In the genomic region with DNA sequence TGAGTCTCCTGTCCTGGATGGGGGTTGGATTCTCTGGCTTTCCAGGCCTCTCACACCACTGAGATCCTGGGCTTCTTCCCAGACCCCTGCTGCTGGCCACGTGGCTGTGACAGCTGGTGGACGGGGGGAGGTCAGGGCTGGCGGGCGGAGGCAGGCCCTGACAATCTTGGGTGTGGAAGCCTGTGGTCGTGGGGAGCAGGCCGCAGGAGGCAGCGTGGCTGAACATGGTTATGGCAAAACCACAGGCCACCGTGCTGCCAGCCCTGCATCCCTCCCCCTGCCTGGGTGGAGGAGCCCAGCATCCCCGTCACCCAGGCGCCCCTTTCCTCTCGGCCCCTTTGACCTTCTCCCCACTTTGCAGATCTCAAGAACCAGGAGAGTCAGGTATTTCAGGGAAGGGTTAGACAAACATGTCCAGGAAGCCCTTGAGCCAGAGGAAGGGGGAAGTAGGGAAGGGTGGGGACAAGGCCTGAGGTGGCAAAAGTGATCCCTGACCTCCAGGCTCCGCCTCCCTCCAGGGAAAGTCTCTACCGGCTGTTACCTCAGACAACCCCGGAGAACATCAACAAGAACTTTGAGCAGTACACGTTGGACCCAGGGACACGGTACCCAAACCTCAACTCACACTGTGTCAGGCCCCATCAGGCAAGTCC, we compare ENCODE assay signal across 1 cellular context.
A peak's percentile ranks its signal among the peaks of the same experiment; 100 is the strongest.
TF ChIP-seq lines count a peak whose summit lies in the region.

No MANE protein-coding gene starts in this region.

TF ChIP-seq in liver, 16 proteins besides CTCF, POLR2A, EP300 and RAD21 (continued from another document):
- TF ChIP-seq, protein P1, sequence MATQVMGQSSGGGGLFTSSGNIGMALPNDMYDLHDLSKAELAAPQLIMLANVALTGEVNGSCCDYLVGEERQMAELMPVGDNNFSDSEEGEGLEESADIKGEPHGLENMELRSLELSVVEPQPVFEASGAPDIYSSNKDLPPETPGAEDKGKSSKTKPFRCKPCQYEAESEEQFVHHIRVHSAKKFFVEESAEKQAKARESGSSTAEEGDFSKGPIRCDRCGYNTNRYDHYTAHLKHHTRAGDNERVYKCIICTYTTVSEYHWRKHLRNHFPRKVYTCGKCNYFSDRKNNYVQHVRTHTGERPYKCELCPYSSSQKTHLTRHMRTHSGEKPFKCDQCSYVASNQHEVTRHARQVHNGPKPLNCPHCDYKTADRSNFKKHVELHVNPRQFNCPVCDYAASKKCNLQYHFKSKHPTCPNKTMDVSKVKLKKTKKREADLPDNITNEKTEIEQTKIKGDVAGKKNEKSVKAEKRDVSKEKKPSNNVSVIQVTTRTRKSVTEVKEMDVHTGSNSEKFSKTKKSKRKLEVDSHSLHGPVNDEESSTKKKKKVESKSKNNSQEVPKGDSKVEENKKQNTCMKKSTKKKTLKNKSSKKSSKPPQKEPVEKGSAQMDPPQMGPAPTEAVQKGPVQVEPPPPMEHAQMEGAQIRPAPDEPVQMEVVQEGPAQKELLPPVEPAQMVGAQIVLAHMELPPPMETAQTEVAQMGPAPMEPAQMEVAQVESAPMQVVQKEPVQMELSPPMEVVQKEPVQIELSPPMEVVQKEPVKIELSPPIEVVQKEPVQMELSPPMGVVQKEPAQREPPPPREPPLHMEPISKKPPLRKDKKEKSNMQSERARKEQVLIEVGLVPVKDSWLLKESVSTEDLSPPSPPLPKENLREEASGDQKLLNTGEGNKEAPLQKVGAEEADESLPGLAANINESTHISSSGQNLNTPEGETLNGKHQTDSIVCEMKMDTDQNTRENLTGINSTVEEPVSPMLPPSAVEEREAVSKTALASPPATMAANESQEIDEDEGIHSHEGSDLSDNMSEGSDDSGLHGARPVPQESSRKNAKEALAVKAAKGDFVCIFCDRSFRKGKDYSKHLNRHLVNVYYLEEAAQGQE (IDR thresholded peaks at IDR 0.05) = no peak
- no peak for TF ChIP-seq EGR1 (IDR thresholded peaks at IDR 0.05; ENCODE audit: low read depth in 2 of 2)
- TF ChIP-seq, protein P2, sequence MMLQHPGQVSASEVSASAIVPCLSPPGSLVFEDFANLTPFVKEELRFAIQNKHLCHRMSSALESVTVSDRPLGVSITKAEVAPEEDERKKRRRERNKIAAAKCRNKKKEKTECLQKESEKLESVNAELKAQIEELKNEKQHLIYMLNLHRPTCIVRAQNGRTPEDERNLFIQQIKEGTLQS (IDR thresholded peaks at IDR 0.05) = no peak
- TF ChIP-seq SP1 (IDR thresholded peaks at IDR 0.05) = peak; percentile 58
